23 cellular contexts compared by ENCODE assay signal in genomic region chr15:41899854-41900442, GRCh38. TPM values are rescaled to one million over a fixed set of nuclear protein-coding genes. Genes with fewer than 3 reads are reported as not detected.
DNase-seq lines count a peak whose midpoint lies in the region; ATAC-seq and TF ChIP-seq lines count a peak whose summit lies in the region.
"Had no signal": no experiment of that assay in that cellular context is flagged by ENCODE, and none has a peak within 500 bp of the region (broad histone marks: within the 10 kb centered on the region; RNA-seq: fewer than 3 reads in every experiment).

No MANE protein-coding gene starts in this region.

- H3K27me3 ChIP-seq in mammary epithelial cell (ENCODE audit: insufficient read depth, low read length): no peaks in the 10 kb centered on the region
- H3K27me3 ChIP-seq: spleen, suprapubic skin, uterus had no signal

- H3K4me1 Mint-ChIP-seq in MCF 10A (ENCODE audit: insufficient read depth, unreplicated experiment): peaks cover 6% of the 10 kb centered on the region
- peaks cover 15% of the 10 kb centered on the region for H3K4me1 Mint-ChIP-seq in central memory CD8-positive, alpha-beta T cell

- H3K4me2 ChIP-seq in mammary epithelial cell (ENCODE audit: insufficient read depth, low read depth, low read length): no peak overlapping the region

- intact Hi-C loops in MCF 10A (cut with micrococcal nuclease) (loop anchor here (5.0 kb wide), 1 partner anchor 73 kb away; the partner anchor contains the start of gene JMJD7), mammary epithelial cell (cut with micrococcal nuclease) (loop anchor here (5.0 kb wide), 2 partner anchors 343 to 433 kb away; partner anchors contain the start of gene TYRO3)

- H3K27me3 Mint-ChIP-seq in MCF 10A (ENCODE audit: insufficient read depth, unreplicated experiment): no peaks in the 10 kb centered on the region
- H3K27me3 Mint-ChIP-seq in central memory CD8-positive, alpha-beta T cell: no peaks in the 10 kb centered on the region
- H3K27me3 Mint-ChIP-seq: activated T-cell treated with anti-CD3 and anti-CD28 coated beads, Interleukin-2, amount 50 U/mL, for 24 hours had no signal

- peaks cover 23% of the 10 kb centered on the region for H3K36me3 Mint-ChIP-seq in MCF 10A (ENCODE audit: insufficient read depth, unreplicated experiment)
- H3K36me3 Mint-ChIP-seq in central memory CD8-positive, alpha-beta T cell (ENCODE audit: insufficient read depth): peaks cover 18% of the 10 kb centered on the region

- H3K27ac ChIP-seq in mammary epithelial cell (ENCODE audit: insufficient read depth, low read depth, low read length): no peak overlapping the region
- H3K27ac ChIP-seq: spleen, suprapubic skin, uterus, VCaP had no signal

- H3K27ac Mint-ChIP-seq in MCF 10A (ENCODE audit: low read depth, unreplicated experiment): no peak overlapping the region
- H3K27ac Mint-ChIP-seq in central memory CD8-positive, alpha-beta T cell (ENCODE audit: low read depth): peak overlapping the region; percentile 61
- H3K27ac Mint-ChIP-seq: activated naive CD4-positive, alpha-beta T cell treated with anti-CD3 and anti-CD28 coated beads for 36 hours; activated T-cell treated with anti-CD3 and anti-CD28 coated beads, Interleukin-2, amount 50 U/mL, for 24 hours; endodermal cell had no signal

- dilution Hi-C loops in mammary epithelial cell (cut with HindIII; ENCODE audit: low sequenced_read_pairs): no loop called here

- POLR2A ChIA-PET in MCF 10A (lab: Yijun Ruan, JAX): interaction anchor here (0.7 kb wide), 1 partner anchor 127 kb away, joined by 3 read pairs; no protein-coding TSS in a partner anchor

- CTCF ChIA-PET in MCF 10A (lab: Yijun Ruan, JAX) (interaction anchor here (1.2 to 1.4 kb wide), 2 partner anchors 10 to 127 kb away, joined by 3 to 4 read pairs; no protein-coding TSS in a partner anchor), mammary epithelial cell (lab: Charles Lee; ENCODE audit: low non-redundant PET) (no interaction called here)

- WGBS in mammary epithelial cell (ENCODE audit: low coverage, missing lambda C conversion rate): 68% methylated on average over 6 of the region's 6 CpGs

- peaks cover 27% of the 10 kb centered on the region for H3K79me2 ChIP-seq in mammary epithelial cell (ENCODE audit: insufficient read depth, low read length)

- BruUV-seq in MCF 10A (replicated peaks; lab: Mats Ljungman, UMichigan) (TSS peak; percentile 21), mammary epithelial cell (replicated peaks; lab: Mats Ljungman, UMichigan) (no TSS peak)

- H3K9me3 ChIP-seq in mammary epithelial cell (replicated peaks; ENCODE audit: insufficient read depth, low read length): no peaks in the 10 kb centered on the region
- H3K9me3 ChIP-seq: spleen, suprapubic skin, uterus had no signal

- H3K4me3 Mint-ChIP-seq in MCF 10A (ENCODE audit: unreplicated experiment): no peak overlapping the region
- no peak overlapping the region for H3K4me3 Mint-ChIP-seq in central memory CD8-positive, alpha-beta T cell
- H3K4me3 Mint-ChIP-seq: activated naive CD4-positive, alpha-beta T cell treated with anti-CD3 and anti-CD28 coated beads for 36 hours; activated T-cell treated with anti-CD3 and anti-CD28 coated beads, Interleukin-2, amount 50 U/mL, for 24 hours; endodermal cell had no signal

- DNase-seq in MCF 10A (ENCODE audit: unreplicated experiment): no peak
- no peak for DNase-seq in mammary epithelial cell
- peak; percentile 77 for DNase-seq in NCI-H1694 treated with DMSO at 0.1 percent for 48 hours (lab: John Stamatoyannopoulos, UW)
- no peak for DNase-seq in central memory CD8-positive, alpha-beta T cell (ENCODE audit: low spot score in 2 of 2)
- DNase-seq in stimulated activated CD4-positive, alpha-beta T cell treated with anti-CD3 and anti-CD28 coated beads, Interleukin-12 subunit alpha, Interleukin-12 subunit beta, amount 100 ng/mL, for 4 hours: no peak
- no peak for DNase-seq in ecto neural progenitor cell (ENCODE audit: low spot score)
- DNase-seq: activated CD4-positive, alpha-beta T cell treated with anti-CD3 and anti-CD28 coated beads, Interleukin-2, amount 50 U/mL, for 48 hours; activated naive CD4-positive, alpha-beta T cell treated with anti-CD3 and anti-CD28 coated beads for 36 hours; activated T-cell treated with anti-CD3 and anti-CD28 coated beads, Interleukin-2, amount 50 U/mL, for 24 hours; aorta; central memory CD4-positive, alpha-beta T cell; endodermal cell; NCI-H1417 treated with DMSO at 0.1 percent for 48 hours; NCI-H2227 treated with DMSO at 0.1 percent for 48 hours; spleen; stimulated activated CD8-positive, alpha-beta memory T cell treated with anti-CD3 and anti-CD28 coated beads, Interleukin-4, amount 100 ng/mL, for 48 hours; SW 1271; uterus had no signal

- H3K4me3 ChIP-seq in mammary epithelial cell (replicated peaks in 1 of 3; ENCODE audit: insufficient read depth in 1 of 3, low read depth in 2 of 3, low read length in 3 of 3): no peak overlapping the region
- H3K4me3 ChIP-seq: spleen, suprapubic skin, uterus had no signal

- H3K4me1 ChIP-seq in mammary epithelial cell (ENCODE audit: insufficient read depth, low read length): peaks cover 7% of the 10 kb centered on the region

- H3K36me3 ChIP-seq in mammary epithelial cell (ENCODE audit: insufficient read depth, low read length): peaks cover 18% of the 10 kb centered on the region
- H3K36me3 ChIP-seq: uterus had no signal

- no peak overlapping the region for H3K9ac ChIP-seq in mammary epithelial cell (ENCODE audit: insufficient read depth, low read length)

- no peak for TF ChIP-seq CTCF in MCF 10A (IDR thresholded peaks at IDR 0.05; ENCODE audit: unreplicated experiment)
- no peak for TF ChIP-seq CTCF in mammary epithelial cell (conservative IDR thresholded peaks at IDR 0.05 in 1 of 2, IDR thresholded peaks at IDR 0.05 in 1 of 2; ENCODE audit: extremely low read depth in 1 of 2, insufficient read depth in 1 of 2, low read depth in 1 of 2, low read length in 2 of 2)

- H2AFZ ChIP-seq in mammary epithelial cell (ENCODE audit: low read depth, low read length): no peak overlapping the region

- in situ Hi-C loops in mammary epithelial cell (cut with MboI; ENCODE audit: low sequenced_read_pairs in 2 of 2): no loop called here

- H3K9me3 Mint-ChIP-seq in MCF 10A (ENCODE audit: unreplicated experiment): no peaks in the 10 kb centered on the region
- no peaks in the 10 kb centered on the region for H3K9me3 Mint-ChIP-seq in central memory CD8-positive, alpha-beta T cell
- H3K9me3 Mint-ChIP-seq: activated naive CD4-positive, alpha-beta T cell treated with anti-CD3 and anti-CD28 coated beads for 36 hours; activated T-cell treated with anti-CD3 and anti-CD28 coated beads, Interleukin-2, amount 50 U/mL, for 24 hours; endodermal cell had no signal

- no peaks in the 10 kb centered on the region for H4K20me1 ChIP-seq in mammary epithelial cell (ENCODE audit: insufficient read depth, low read length)

- ATAC-seq in central memory CD8-positive, alpha-beta T cell (replicated peaks; ENCODE audit: extremely low read depth, poor library complexity, severe bottlenecking): no peak
- ATAC-seq in GM19397 (IDR thresholded peaks at IDR 0.05; ENCODE audit: unreplicated experiment) (no peak), HG03571 (IDR thresholded peaks at IDR 0.05; ENCODE audit: unreplicated experiment) (no peak)
- ATAC-seq: left lobe of liver had no signal

RNA-seq across cellular contexts. Expression of gene SPTBN5, which starts 6.1 kb away (rescaled TPM):
- total RNA-seq in MCF 10A (2022): 1.1 TPM in 2 replicates
- 10 to 100 TPM in 1 of 2 donors, 1 to 10 TPM in 1; 3.0 to 17.0 TPM for total RNA-seq in mammary epithelial cell
- polyA plus RNA-seq in mammary epithelial cell: 2.1 TPM
- polyA minus RNA-seq in mammary epithelial cell: 0.93 TPM
